In the genomic region with DNA sequence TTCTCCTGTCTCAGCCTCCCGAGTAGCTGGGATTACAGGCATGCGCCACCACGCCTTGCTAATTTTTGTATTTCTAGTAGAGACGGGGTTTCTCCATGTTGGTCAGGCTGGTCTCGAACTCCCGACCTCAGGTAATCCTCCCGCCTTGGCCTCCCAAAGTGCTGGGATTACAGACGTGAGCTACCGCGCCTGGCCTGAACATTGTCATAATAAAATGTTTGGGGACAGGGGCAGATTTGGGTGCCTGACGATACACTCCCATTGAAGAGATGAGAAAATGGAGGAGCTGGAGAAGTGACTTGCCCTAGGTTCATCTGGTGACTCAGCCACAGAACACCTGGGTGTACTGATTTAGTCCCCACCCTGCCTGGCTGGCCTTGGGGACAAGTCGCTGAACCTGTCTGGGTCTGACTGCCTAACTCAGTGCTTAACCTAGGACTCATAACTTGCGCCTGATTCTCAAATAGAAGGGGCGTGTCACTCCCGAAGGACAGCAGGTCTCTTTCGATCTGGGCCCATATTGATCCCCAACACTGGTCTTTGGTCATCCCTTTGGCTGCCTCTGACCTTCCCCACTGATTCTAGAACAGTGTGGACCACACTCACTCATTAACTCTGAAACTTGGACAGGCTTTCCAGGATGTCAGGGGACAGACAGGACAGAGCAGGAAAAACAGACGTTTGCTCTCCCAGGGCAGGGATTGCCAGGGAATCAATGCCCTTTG, we compare ENCODE assay signal across 8 cellular contexts. TPM values are rescaled to one million over a fixed set of nuclear protein-coding genes. Genes with fewer than 3 reads are reported as not detected.
DNase-seq lines count a peak whose midpoint lies in the region; ATAC-seq, FAIRE-seq and TF ChIP-seq lines count a peak whose summit lies in the region.

No MANE protein-coding gene starts in this region.

- CTCF ChIA-PET in A549 (lab: Yijun Ruan, JAX) (interaction anchor here (0.6 to 6.8 kb wide), 6 partner anchors 10 to 165 kb away, joined by 3 to 40 read pairs (median 14); partner anchors contain the start of genes KPTN and NAPA), mammary epithelial cell (lab: Charles Lee; ENCODE audit: low non-redundant PET) (interaction anchor here (0.7 kb wide), 1 partner anchor 66 kb away, joined by 6 read pairs; no protein-coding TSS in a partner anchor)

- POLR2A ChIA-PET in A549 (lab: Yijun Ruan, JAX) = interaction anchor here (0.6 to 2.0 kb wide), 7 partner anchors 9 to 118 kb away, joined by 3 to 13 read pairs (median 4); partner anchors contain the start of genes KPTN and NAPA

- in situ Hi-C loops in mammary epithelial cell (cut with MboI; ENCODE audit: low sequenced_read_pairs in 2 of 2) = loop anchor here in 1 of 2 donors (5.0 to 10.0 kb wide), 2 partner anchors 89 to 167 kb away; no protein-coding TSS in a partner anchor

- H3K9me3 ChIP-seq in A549 (no peaks in the 10 kb centered on the region), HUES64 (ENCODE audit: insufficient read depth, low read depth, low read length) (no peaks in the 10 kb centered on the region), mammary epithelial cell (replicated peaks; ENCODE audit: insufficient read depth, low read length) (no peaks in the 10 kb centered on the region), mucosa of rectum (ENCODE audit: control insufficient read depth in 2 of 2, low read length in 2 of 2) (no peaks in the 10 kb centered on the region)

- BruUV-seq in mammary epithelial cell (replicated peaks; lab: Mats Ljungman, UMichigan) = no TSS peak

- no peaks in the 10 kb centered on the region for H3K36me3 ChIP-seq in HUES64 (ENCODE audit: insufficient read depth, low read length)
- no peaks in the 10 kb centered on the region for H3K36me3 ChIP-seq in mammary epithelial cell (ENCODE audit: insufficient read depth, low read length)
- H3K36me3 ChIP-seq in mucosa of rectum (ENCODE audit: control insufficient read depth in 2 of 2, insufficient read depth in 2 of 2, low read length in 2 of 2) = no peaks in the 10 kb centered on the region

- no peak for ATAC-seq in A549
- ATAC-seq in HG03196 (IDR thresholded peaks at IDR 0.05; ENCODE audit: unreplicated experiment) = no peak

- FAIRE-seq in A549 (lab: Jason Lieb, UNC) = no peak

- no peaks in the 10 kb centered on the region for H3K27me3 ChIP-seq in HUES64 (ENCODE audit: insufficient read depth, low read length)
- H3K27me3 ChIP-seq in mammary epithelial cell (ENCODE audit: insufficient read depth, low read length) = no peaks in the 10 kb centered on the region
- H3K27me3 ChIP-seq in mucosa of rectum (ENCODE audit: control insufficient read depth in 2 of 2, insufficient read depth in 2 of 2, low read length in 2 of 2) = no peaks in the 10 kb centered on the region

- H3K4me2 ChIP-seq in A549 = peak overlapping the region; percentile 82
- H3K4me2 ChIP-seq in mammary epithelial cell (ENCODE audit: insufficient read depth, low read depth, low read length) = peak overlapping the region; percentile 75

- TF ChIP-seq POLR2A in A549 (IDR thresholded peaks at IDR 0.05; ENCODE audit: low read length) = no peak

- intact Hi-C loops in mammary epithelial cell (cut with micrococcal nuclease) = loop anchor here (5.0 kb wide), 1 partner anchor 164 kb away; no protein-coding TSS in a partner anchor

- 63% methylated on average over 17 of the region's 17 CpGs for WGBS in A549 (ENCODE audit: missing lambda C conversion rate)
- 84% methylated on average over 17 of the region's 17 CpGs for WGBS in HUES64
- WGBS in mammary epithelial cell (ENCODE audit: low coverage, missing lambda C conversion rate) = 77% methylated on average over 12 of the region's 17 CpGs

- no peak for DNase-seq in A549 (ENCODE audit: low read depth in 1 of 2, low spot score in 1 of 2)
- DNase-seq in mammary epithelial cell = no peak
- DNase-seq in AG08396 (ENCODE audit: low spot score) = no peak
- no peak for DNase-seq in stimulated activated CD4-positive, alpha-beta T cell treated with anti-CD3 and anti-CD28 coated beads, Interleukin-2, amount 100 ng/mL, for 48 hours
- DNase-seq in anterior cingulate cortex (lab: John Stamatoyannopoulos, UW) = no peak

- no peak for TF ChIP-seq RAD21 in A549 (conservative IDR thresholded peaks at IDR 0.05 in 1 of 2, IDR thresholded peaks at IDR 0.05 in 1 of 2)

- H2AFZ ChIP-seq in mammary epithelial cell (ENCODE audit: low read depth, low read length) = peak overlapping the region; percentile 97

- no peak for TF ChIP-seq CTCF in A549 (IDR thresholded peaks at IDR 0.05)
- no peak for TF ChIP-seq CTCF in mammary epithelial cell (conservative IDR thresholded peaks at IDR 0.05 in 1 of 2, IDR thresholded peaks at IDR 0.05 in 1 of 2; ENCODE audit: extremely low read depth in 1 of 2, insufficient read depth in 1 of 2, low read depth in 1 of 2, low read length in 2 of 2)

- H4K20me1 ChIP-seq in mammary epithelial cell (ENCODE audit: insufficient read depth, low read length) = no peaks in the 10 kb centered on the region

- no peak for TF ChIP-seq EP300 in A549 (IDR thresholded peaks at IDR 0.05)

- H3K79me2 ChIP-seq in mammary epithelial cell (ENCODE audit: insufficient read depth, low read length) = no peaks in the 10 kb centered on the region

- H3K9ac ChIP-seq in HUES64 (ENCODE audit: low read depth, low read length) (no peak overlapping the region), mammary epithelial cell (ENCODE audit: insufficient read depth, low read length) (no peak overlapping the region), mucosa of rectum (ENCODE audit: low read depth in 1 of 2, low read length in 2 of 2) (peak overlapping the region in 1 of 2 donors; percentile 79)

- peak overlapping the region; percentile 82 to 89 for H3K27ac ChIP-seq in A549
- H3K27ac ChIP-seq in HUES64 (ENCODE audit: low read depth, low read length) = no peak overlapping the region
- H3K27ac ChIP-seq in mammary epithelial cell (ENCODE audit: insufficient read depth, low read depth, low read length) = no peak overlapping the region
- peak overlapping the region; percentile 90 to 92 for H3K27ac ChIP-seq in mucosa of rectum (ENCODE audit: low read depth in 2 of 2, low read length in 2 of 2)

- peaks cover 20% of the 10 kb centered on the region for H3K4me1 ChIP-seq in A549
- H3K4me1 ChIP-seq in HUES64 (ENCODE audit: insufficient read depth, low read length) = peaks cover 13% of the 10 kb centered on the region; the same call in 1 of the 2 replicates
- peaks cover 17% of the 10 kb centered on the region for H3K4me1 ChIP-seq in mammary epithelial cell (ENCODE audit: insufficient read depth, low read length)
- peaks cover 0 to 18% of the 10 kb centered on the region in 2 donors for H3K4me1 ChIP-seq in mucosa of rectum (ENCODE audit: control insufficient read depth in 2 of 2, insufficient read depth in 2 of 2, low read length in 2 of 2)

- peak overlapping the region; percentile 64 for H3K4me3 ChIP-seq in A549
- H3K4me3 ChIP-seq in HUES64 (ENCODE audit: low read length) = peak overlapping the region; percentile 71
- peak overlapping the region in 1 of 3 experiments; percentile 57 for H3K4me3 ChIP-seq in mammary epithelial cell (replicated peaks in 1 of 3; ENCODE audit: insufficient read depth in 1 of 3, low read depth in 2 of 3, low read length in 3 of 3)
- peak overlapping the region; percentile 70 to 88 for H3K4me3 ChIP-seq in mucosa of rectum (ENCODE audit: low read length in 2 of 2)

- dilution Hi-C loops in mammary epithelial cell (cut with HindIII; ENCODE audit: low sequenced_read_pairs) = no loop called here

TF ChIP-seq in A549, 52 proteins besides CTCF, POLR2A, EP300 and RAD21 (continues in another document):
- TF ChIP-seq FOSL2 (IDR thresholded peaks at IDR 0.05) (no peak), FOSL2 (CRISPR knock-in tag; IDR thresholded peaks at IDR 0.05) (no peak), EHMT2 (IDR thresholded peaks at IDR 0.05; ENCODE audit: low read depth) (no peak), MAFK (IDR thresholded peaks at IDR 0.05; ENCODE audit: partially characterized antibody) (no peak), NR3C1 (IDR thresholded peaks at IDR 0.05) (no peak), ESRRA (IDR thresholded peaks at IDR 0.05; ENCODE audit: borderline replicate concordance, low read length) (no peak), HEYL (CRISPR knock-in tag; IDR thresholded peaks at IDR 0.05) (no peak), TFCP2L1 (CRISPR knock-in tag; IDR thresholded peaks at IDR 0.05) (no peak), KDM1A (IDR thresholded peaks at IDR 0.05; ENCODE audit: low read depth) (no peak), ZNF302 (CRISPR knock-in tag; IDR thresholded peaks at IDR 0.05) (no peak), KDM5A (IDR thresholded peaks at IDR 0.05) (no peak)
- TF ChIP-seq, protein P1, sequence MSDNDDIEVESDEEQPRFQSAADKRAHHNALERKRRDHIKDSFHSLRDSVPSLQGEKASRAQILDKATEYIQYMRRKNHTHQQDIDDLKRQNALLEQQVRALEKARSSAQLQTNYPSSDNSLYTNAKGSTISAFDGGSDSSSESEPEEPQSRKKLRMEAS (IDR thresholded peaks at IDR 0.05) = no peak

RNA-seq across cellular contexts. Expression of gene BICRA, which starts 7.6 kb away (rescaled TPM):
- polyA plus RNA-seq in A549 (2011; rRNA removed) (0.83 and 1.1 TPM in 2 replicates), A549 (2017; fragmentation: RNase III; extraction: RNeasy Plus Mini Kit Qiagen cat#74134 plus additional on column Dnase treatment) (12.4 to 14.6 TPM (median 12.4 TPM) in 3 replicates), mammary epithelial cell (0.63 TPM)
- 2.2 and 3.6 TPM in 2 replicates for polyA plus RNA-seq in A549 (2012; cell fraction: cytosol; rRNA removed)
- polyA plus RNA-seq in A549 (2012; cell fraction: nucleus; rRNA removed) = 13.2 and 16.4 TPM in 2 replicates
- 5.8 and 9.0 TPM in 2 replicates for polyA minus RNA-seq in A549 (2011; rRNA and poly(A)+ RNA removed)
- polyA plus RNA-seq in HUES64 (2013, experiment 1 of 2) = 15.9 TPM
- polyA plus RNA-seq in HUES64 (2013, experiment 2 of 2) = 15.2 TPM
- total RNA-seq in mammary epithelial cell = 10 to 100 TPM; 10.2 to 11.7 TPM
- polyA minus RNA-seq in mammary epithelial cell = 13.6 TPM

RNA-seq across cellular contexts. Expression of gene ZNF541, which starts 28.4 kb away (rescaled TPM):
- polyA plus RNA-seq in A549 (2011; rRNA removed) (not detected in 2 replicates), A549 (2017; fragmentation: RNase III; extraction: RNeasy Plus Mini Kit Qiagen cat#74134 plus additional on column Dnase treatment) (not detected in 3 replicates), mammary epithelial cell (not detected)
- not detected in 2 replicates for polyA plus RNA-seq in A549 (2012; cell fraction: cytosol; rRNA removed)
- polyA plus RNA-seq in A549 (2012; cell fraction: nucleus; rRNA removed) = not detected in 2 replicates
- polyA minus RNA-seq in A549 (2011; rRNA and poly(A)+ RNA removed) = not detected in 2 replicates
- polyA plus RNA-seq in HUES64 (2013, experiment 1 of 2) = not detected
- not detected for polyA plus RNA-seq in HUES64 (2013, experiment 2 of 2)
- not detected for total RNA-seq in mammary epithelial cell
- not detected for polyA minus RNA-seq in mammary epithelial cell

Comparison
In these comparisons a context has a peak if more than half of its experiments do, and no peak if none do; other contexts are left out.
1. H3K27ac ChIP-seq: peak in A549 (2 of 2) and mucosa of rectum (2 of 2); none in HUES64 (single experiment) and mammary epithelial cell (single experiment).